ENCODE assay signal across 12 cellular contexts in the genomic region with DNA sequence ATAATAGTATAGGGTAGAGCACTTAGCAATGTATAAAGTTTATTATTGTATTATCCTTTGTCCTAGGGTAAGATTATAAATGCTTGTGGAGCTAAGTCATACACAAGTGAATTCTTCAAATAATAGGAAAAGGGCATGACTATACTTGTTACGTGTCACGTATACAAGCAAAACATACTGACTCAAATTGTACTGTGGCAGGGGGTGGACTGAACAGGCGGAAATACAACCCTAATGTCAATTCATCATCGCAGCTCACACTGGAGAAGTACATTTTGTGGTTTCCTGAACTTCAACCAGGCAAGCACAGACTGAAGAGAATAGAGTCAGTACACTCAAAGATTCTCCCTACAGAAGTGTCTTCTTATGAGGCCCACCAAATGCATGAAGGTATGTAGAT.
DNase-seq lines count a peak whose midpoint lies in the region; ATAC-seq lines count a peak whose summit lies in the region.
"Had no signal": no experiment of that assay in that cellular context is flagged by ENCODE, and none has a peak within 500 bp of the region (broad histone marks: within the 10 kb centered on the region; RNA-seq: fewer than 3 reads in every experiment).

No MANE protein-coding gene starts in this region.

- no peak overlapping the region for H3K27ac Mint-ChIP-seq in activated naive CD8-positive, alpha-beta T cell treated with anti-CD3 and anti-CD28 coated beads, Interleukin-2, amount 10 ng/mL, durations not matched to agents 7 days and 5 days
- no peak overlapping the region for H3K27ac Mint-ChIP-seq in activated naive CD8-positive, alpha-beta T cell treated with anti-CD3 and anti-CD28 coated beads for 36 hours
- no peak overlapping the region for H3K27ac Mint-ChIP-seq in stimulated activated naive CD8-positive, alpha-beta T cell treated with anti-CD3 and anti-CD28 coated beads, Interleukin-15, amount 100 ng/mL, for 72 hours
- H3K27ac Mint-ChIP-seq: activated T-cell treated with anti-CD3 and anti-CD28 coated beads, Interleukin-2, amount 50 U/mL, for 24 hours; brain had no signal

- POLR2A ChIA-PET in activated naive CD8-positive, alpha-beta T cell treated with anti-CD3 and anti-CD28 coated beads, Interleukin-2, amount 10 ng/mL, durations not matched to agents 7 days and 5 days (lab: Charles Lee), result no interaction called here

- H3K9me3 Mint-ChIP-seq in activated naive CD8-positive, alpha-beta T cell treated with anti-CD3 and anti-CD28 coated beads, Interleukin-2, amount 10 ng/mL, durations not matched to agents 7 days and 5 days, result no peaks in the 10 kb centered on the region
- H3K9me3 Mint-ChIP-seq in activated naive CD8-positive, alpha-beta T cell treated with anti-CD3 and anti-CD28 coated beads for 36 hours, result no peaks in the 10 kb centered on the region
- H3K9me3 Mint-ChIP-seq in stimulated activated naive CD8-positive, alpha-beta T cell treated with anti-CD3 and anti-CD28 coated beads, Interleukin-15, amount 100 ng/mL, for 72 hours, result no peaks in the 10 kb centered on the region
- H3K9me3 Mint-ChIP-seq: activated T-cell treated with anti-CD3 and anti-CD28 coated beads, Interleukin-2, amount 50 U/mL, for 24 hours; brain had no signal

- ATAC-seq in activated naive CD8-positive, alpha-beta T cell treated with anti-CD3 and anti-CD28 coated beads, Interleukin-2, amount 10 ng/mL, durations not matched to agents 7 days and 5 days (ENCODE audit: low read depth), result peak; percentile 56
- peak; percentile 43 for ATAC-seq in stimulated activated naive CD8-positive, alpha-beta T cell treated with anti-CD3 and anti-CD28 coated beads, Interleukin-15, amount 100 ng/mL, for 72 hours
- no peak for ATAC-seq in HG03175 (IDR thresholded peaks at IDR 0.05; ENCODE audit: unreplicated experiment)

- H3K4me3 Mint-ChIP-seq in activated naive CD8-positive, alpha-beta T cell treated with anti-CD3 and anti-CD28 coated beads, Interleukin-2, amount 10 ng/mL, durations not matched to agents 7 days and 5 days, result no peak overlapping the region
- no peak overlapping the region for H3K4me3 Mint-ChIP-seq in activated naive CD8-positive, alpha-beta T cell treated with anti-CD3 and anti-CD28 coated beads for 36 hours
- H3K4me3 Mint-ChIP-seq in stimulated activated naive CD8-positive, alpha-beta T cell treated with anti-CD3 and anti-CD28 coated beads, Interleukin-15, amount 100 ng/mL, for 72 hours, result no peak overlapping the region
- H3K4me3 Mint-ChIP-seq: activated T-cell treated with anti-CD3 and anti-CD28 coated beads, Interleukin-2, amount 50 U/mL, for 24 hours; brain had no signal

- H3K36me3 Mint-ChIP-seq in activated naive CD8-positive, alpha-beta T cell treated with anti-CD3 and anti-CD28 coated beads, Interleukin-2, amount 10 ng/mL, durations not matched to agents 7 days and 5 days, result no peaks in the 10 kb centered on the region
- no peaks in the 10 kb centered on the region for H3K36me3 Mint-ChIP-seq in activated naive CD8-positive, alpha-beta T cell treated with anti-CD3 and anti-CD28 coated beads for 36 hours
- H3K36me3 Mint-ChIP-seq: brain had no signal

- DNase-seq in activated naive CD8-positive, alpha-beta T cell treated with anti-CD3 and anti-CD28 coated beads, Interleukin-2, amount 10 ng/mL, durations not matched to agents 7 days and 5 days, result no peak
- no peak for DNase-seq in activated naive CD8-positive, alpha-beta T cell treated with anti-CD3 and anti-CD28 coated beads for 36 hours
- DNase-seq in T1000 (lab: John Stamatoyannopoulos, UW), result peak; percentile 26
- DNase-seq in fibroblast of gingiva (ENCODE audit: low read depth), result peak; percentile 5
- DNase-seq in stimulated activated naive CD8-positive, alpha-beta T cell treated with anti-CD3 and anti-CD28 coated beads, Interleukin-15, amount 100 ng/mL, for 72 hours, result no peak
- no peak for DNase-seq in stimulated activated CD4-positive, alpha-beta T cell treated with anti-CD3 and anti-CD28 coated beads, Interleukin-2, amount 100 ng/mL, for 48 hours
- DNase-seq in stimulated activated CD4-positive, alpha-beta T cell treated with anti-CD3 and anti-CD28 coated beads, Interleukin-4, amount 100 ng/mL, for 1 hour, result no peak
- DNase-seq: ACHN; activated T-cell treated with anti-CD3 and anti-CD28 coated beads, Interleukin-2, amount 50 U/mL, for 24 hours; NCI-H2081 treated with DMSO at 0.1 percent for 48 hours had no signal

- peaks cover 1% of the 10 kb centered on the region for H3K4me1 Mint-ChIP-seq in activated naive CD8-positive, alpha-beta T cell treated with anti-CD3 and anti-CD28 coated beads, Interleukin-2, amount 10 ng/mL, durations not matched to agents 7 days and 5 days
- no peaks in the 10 kb centered on the region for H3K4me1 Mint-ChIP-seq in activated naive CD8-positive, alpha-beta T cell treated with anti-CD3 and anti-CD28 coated beads for 36 hours
- H3K4me1 Mint-ChIP-seq in stimulated activated naive CD8-positive, alpha-beta T cell treated with anti-CD3 and anti-CD28 coated beads, Interleukin-15, amount 100 ng/mL, for 72 hours, result no peaks in the 10 kb centered on the region
- H3K4me1 Mint-ChIP-seq: brain had no signal

- peaks cover 6% of the 10 kb centered on the region for H3K27me3 Mint-ChIP-seq in activated naive CD8-positive, alpha-beta T cell treated with anti-CD3 and anti-CD28 coated beads, Interleukin-2, amount 10 ng/mL, durations not matched to agents 7 days and 5 days
- peaks cover 7% of the 10 kb centered on the region for H3K27me3 Mint-ChIP-seq in activated naive CD8-positive, alpha-beta T cell treated with anti-CD3 and anti-CD28 coated beads for 36 hours
- peaks cover 13% of the 10 kb centered on the region for H3K27me3 Mint-ChIP-seq in stimulated activated naive CD8-positive, alpha-beta T cell treated with anti-CD3 and anti-CD28 coated beads, Interleukin-15, amount 100 ng/mL, for 72 hours
- H3K27me3 Mint-ChIP-seq: brain had no signal

Comparison
In these comparisons a context has a peak if more than half of its experiments do, and no peak if none do; other contexts are left out.
1. DNase-seq: peak in T1000 (single experiment) and fibroblast of gingiva (single experiment); none in activated naive CD8-positive, alpha-beta T cell treated with anti-CD3 and anti-CD28 coated beads, Interleukin-2, amount 10 ng/mL, durations not matched to agents 7 days and 5 days (single experiment), activated naive CD8-positive, alpha-beta T cell treated with anti-CD3 and anti-CD28 coated beads for 36 hours (single experiment), stimulated activated naive CD8-positive, alpha-beta T cell treated with anti-CD3 and anti-CD28 coated beads, Interleukin-15, amount 100 ng/mL, for 72 hours (0 of 2), stimulated activated CD4-positive, alpha-beta T cell treated with anti-CD3 and anti-CD28 coated beads, Interleukin-2, amount 100 ng/mL, for 48 hours (0 of 2) and stimulated activated CD4-positive, alpha-beta T cell treated with anti-CD3 and anti-CD28 coated beads, Interleukin-4, amount 100 ng/mL, for 1 hour (single experiment).